18 cellular contexts compared by ENCODE assay signal in the genomic region with DNA sequence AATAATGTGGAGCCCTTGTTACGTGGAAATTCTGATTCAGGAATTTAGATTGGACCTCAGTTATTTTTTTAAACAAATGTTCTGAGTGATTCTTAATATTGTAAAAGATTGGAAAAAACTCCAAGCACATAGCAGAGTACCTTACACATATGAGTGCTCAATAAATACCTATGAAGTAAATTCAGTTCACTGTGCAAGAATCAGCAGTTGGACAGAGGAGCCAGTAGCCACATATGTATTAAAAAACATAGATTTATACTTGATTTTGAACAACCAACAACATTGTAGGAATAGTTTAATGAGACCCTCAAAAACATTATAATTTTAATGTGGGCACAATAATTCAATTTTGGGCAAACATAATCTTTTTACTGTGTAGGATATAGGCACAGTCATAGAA.
DNase-seq lines count a peak whose midpoint lies in the region; ATAC-seq and TF ChIP-seq lines count a peak whose summit lies in the region.
"Had no signal": no experiment of that assay in that cellular context is flagged by ENCODE, and none has a peak within 500 bp of the region (broad histone marks: within the 10 kb centered on the region; RNA-seq: fewer than 3 reads in every experiment).

No MANE protein-coding gene starts in this region.

- no peaks in the 10 kb centered on the region for H3K27me3 ChIP-seq in SK-N-SH (ENCODE audit: insufficient read depth)
- H3K27me3 ChIP-seq: BE2C, BLaER1 had no signal

- no peak overlapping the region for H2AFZ ChIP-seq in SK-N-SH (ENCODE audit: low read depth)

- TF ChIP-seq EP300 in SK-N-SH (IDR thresholded peaks at IDR 0.05; ENCODE audit: borderline replicate concordance in 1 of 2, low read depth in 1 of 2, low read length in 1 of 2) (no peak), Ishikawa (IDR thresholded peaks at IDR 0.05; ENCODE audit: borderline replicate concordance) (no peak)

- no peaks in the 10 kb centered on the region for H4K20me1 ChIP-seq in SK-N-SH (ENCODE audit: insufficient read depth)
- H4K20me1 ChIP-seq: BLaER1 had no signal

- no peak for TF ChIP-seq CTCF in SK-N-SH (IDR thresholded peaks at IDR 0.05)

- no peak for ATAC-seq in SK-N-SH treated with all-trans-retinoic acid at 6 μM for 48 hours

- H3K4me3 ChIP-seq in SK-N-SH (ENCODE audit: low read depth in 2 of 2, low read length in 1 of 2) = no peak overlapping the region
- H3K4me3 ChIP-seq: BLaER1 had no signal

- CTCF ChIA-PET in SK-N-SH (lab: Yijun Ruan, JAX) = no interaction called here

- POLR2A ChIA-PET in SK-N-SH (lab: Yijun Ruan, JAX) = no interaction called here

- H3K9ac ChIP-seq in SK-N-SH = no peak overlapping the region
- H3K9ac ChIP-seq: BLaER1 had no signal

- no peaks in the 10 kb centered on the region for H3K79me2 ChIP-seq in SK-N-SH (ENCODE audit: insufficient read depth)

- no peak overlapping the region for H3K4me2 ChIP-seq in SK-N-SH
- H3K4me2 ChIP-seq: BLaER1 had no signal

- H3K27ac ChIP-seq in SK-N-SH (ENCODE audit: low read depth in 2 of 2, low read length in 1 of 2) = no peak overlapping the region
- H3K27ac ChIP-seq: 22Rv1, BLaER1 had no signal

- no peak for TF ChIP-seq RAD21 in SK-N-SH (IDR thresholded peaks at IDR 0.05; ENCODE audit: low read length)
- TF ChIP-seq RAD21 in Ishikawa (IDR thresholded peaks at IDR 0.05; ENCODE audit: low read depth) = no peak

- H3F3A ChIP-seq in SK-N-SH (replicated peaks; ENCODE audit: insufficient read depth) = no peaks in the 10 kb centered on the region

- 3% methylated on average over 1 of the region's 1 CpG for WGBS in SK-N-SH (ENCODE audit: low lambda C conversion rate)

- DNase-seq in SK-N-SH = no peak
- no peak for DNase-seq in DMS53 (lab: John Stamatoyannopoulos, UW)
- DNase-seq in glomerular visceral epithelial cell (ENCODE audit: extremely low spot score) = no peak
- DNase-seq: ACHN; BE2C; C1 segment of cervical spinal cord; CD4-positive, alpha-beta memory T cell; CD4-positive, CD25-positive, alpha-beta regulatory T cell; CD8-positive, alpha-beta memory T cell; COR-L47; DMS 273 treated with DMSO at 0.1 percent for 48 hours; DMS153; DMS79 treated with DMSO at 0.1 percent for 48 hours; GF-D8 had no signal

- H3K9me3 ChIP-seq in SK-N-SH = no peaks in the 10 kb centered on the region
- H3K9me3 ChIP-seq: BE2C, BLaER1 had no signal

- no peaks in the 10 kb centered on the region for H3K9me2 ChIP-seq in SK-N-SH

- no peaks in the 10 kb centered on the region for H3K36me3 ChIP-seq in SK-N-SH (replicated peaks in 1 of 2; ENCODE audit: control insufficient read depth in 1 of 2, insufficient read depth in 2 of 2, low read length in 1 of 2)
- H3K36me3 ChIP-seq: BE2C, BLaER1 had no signal

- no peaks in the 10 kb centered on the region for H3K4me1 ChIP-seq in SK-N-SH (ENCODE audit: control insufficient read depth in 1 of 2, insufficient read depth in 2 of 2, low read depth in 1 of 2, low read length in 1 of 2)
- H3K4me1 ChIP-seq: BE2C, BLaER1 had no signal

TF ChIP-seq in SK-N-SH, 30 proteins besides CTCF, POLR2A, EP300 and RAD21:
- TF ChIP-seq RXRA (IDR thresholded peaks at IDR 0.05; ENCODE audit: borderline replicate concordance, low read depth) (no peak), YY1 (IDR thresholded peaks at IDR 0.05; ENCODE audit: low read depth) (no peak), TCF12 (IDR thresholded peaks at IDR 0.05) (no peak)
- TF ChIP-seq, protein P1, sequence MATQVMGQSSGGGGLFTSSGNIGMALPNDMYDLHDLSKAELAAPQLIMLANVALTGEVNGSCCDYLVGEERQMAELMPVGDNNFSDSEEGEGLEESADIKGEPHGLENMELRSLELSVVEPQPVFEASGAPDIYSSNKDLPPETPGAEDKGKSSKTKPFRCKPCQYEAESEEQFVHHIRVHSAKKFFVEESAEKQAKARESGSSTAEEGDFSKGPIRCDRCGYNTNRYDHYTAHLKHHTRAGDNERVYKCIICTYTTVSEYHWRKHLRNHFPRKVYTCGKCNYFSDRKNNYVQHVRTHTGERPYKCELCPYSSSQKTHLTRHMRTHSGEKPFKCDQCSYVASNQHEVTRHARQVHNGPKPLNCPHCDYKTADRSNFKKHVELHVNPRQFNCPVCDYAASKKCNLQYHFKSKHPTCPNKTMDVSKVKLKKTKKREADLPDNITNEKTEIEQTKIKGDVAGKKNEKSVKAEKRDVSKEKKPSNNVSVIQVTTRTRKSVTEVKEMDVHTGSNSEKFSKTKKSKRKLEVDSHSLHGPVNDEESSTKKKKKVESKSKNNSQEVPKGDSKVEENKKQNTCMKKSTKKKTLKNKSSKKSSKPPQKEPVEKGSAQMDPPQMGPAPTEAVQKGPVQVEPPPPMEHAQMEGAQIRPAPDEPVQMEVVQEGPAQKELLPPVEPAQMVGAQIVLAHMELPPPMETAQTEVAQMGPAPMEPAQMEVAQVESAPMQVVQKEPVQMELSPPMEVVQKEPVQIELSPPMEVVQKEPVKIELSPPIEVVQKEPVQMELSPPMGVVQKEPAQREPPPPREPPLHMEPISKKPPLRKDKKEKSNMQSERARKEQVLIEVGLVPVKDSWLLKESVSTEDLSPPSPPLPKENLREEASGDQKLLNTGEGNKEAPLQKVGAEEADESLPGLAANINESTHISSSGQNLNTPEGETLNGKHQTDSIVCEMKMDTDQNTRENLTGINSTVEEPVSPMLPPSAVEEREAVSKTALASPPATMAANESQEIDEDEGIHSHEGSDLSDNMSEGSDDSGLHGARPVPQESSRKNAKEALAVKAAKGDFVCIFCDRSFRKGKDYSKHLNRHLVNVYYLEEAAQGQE (IDR thresholded peaks at IDR 0.05; ENCODE audit: low read depth, low read length) = 0 out of 2 replicates have a peak, but pooled peaks have one; percentile 13

TF ChIP-seq in SK-N-SH treated with all-trans-retinoic acid at 6 μM for 48 hours, 23 proteins besides CTCF, POLR2A, EP300 and RAD21 (continues in another document):
- TF ChIP-seq ZFP30 (CRISPR knock-in tag; IDR thresholded peaks at IDR 0.05) = no peak
- TF ChIP-seq ZC3H10 (CRISPR knock-in tag; IDR thresholded peaks at IDR 0.05) = no peak
- no peak for TF ChIP-seq CSDC2 (CRISPR knock-in tag; IDR thresholded peaks at IDR 0.05)
- no peak for TF ChIP-seq ARNTL (CRISPR knock-in tag; IDR thresholded peaks at IDR 0.05; ENCODE audit: borderline replicate concordance, low read depth)
- TF ChIP-seq, protein P2, sequence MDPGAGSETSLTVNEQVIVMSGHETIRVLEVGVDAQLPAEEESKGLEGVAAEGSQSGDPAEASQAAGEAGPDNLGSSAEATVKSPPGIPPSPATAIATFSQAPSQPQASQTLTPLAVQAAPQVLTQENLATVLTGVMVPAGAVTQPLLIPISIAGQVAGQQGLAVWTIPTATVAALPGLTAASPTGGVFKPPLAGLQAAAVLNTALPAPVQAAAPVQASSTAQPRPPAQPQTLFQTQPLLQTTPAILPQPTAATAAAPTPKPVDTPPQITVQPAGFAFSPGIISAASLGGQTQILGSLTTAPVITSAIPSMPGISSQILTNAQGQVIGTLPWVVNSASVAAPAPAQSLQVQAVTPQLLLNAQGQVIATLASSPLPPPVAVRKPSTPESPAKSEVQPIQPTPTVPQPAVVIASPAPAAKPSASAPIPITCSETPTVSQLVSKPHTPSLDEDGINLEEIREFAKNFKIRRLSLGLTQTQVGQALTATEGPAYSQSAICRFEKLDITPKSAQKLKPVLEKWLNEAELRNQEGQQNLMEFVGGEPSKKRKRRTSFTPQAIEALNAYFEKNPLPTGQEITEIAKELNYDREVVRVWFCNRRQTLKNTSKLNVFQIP (CRISPR knock-in tag; IDR thresholded peaks at IDR 0.05; ENCODE audit: borderline replicate concordance, low read depth) = no peak
- TF ChIP-seq, protein P3, sequence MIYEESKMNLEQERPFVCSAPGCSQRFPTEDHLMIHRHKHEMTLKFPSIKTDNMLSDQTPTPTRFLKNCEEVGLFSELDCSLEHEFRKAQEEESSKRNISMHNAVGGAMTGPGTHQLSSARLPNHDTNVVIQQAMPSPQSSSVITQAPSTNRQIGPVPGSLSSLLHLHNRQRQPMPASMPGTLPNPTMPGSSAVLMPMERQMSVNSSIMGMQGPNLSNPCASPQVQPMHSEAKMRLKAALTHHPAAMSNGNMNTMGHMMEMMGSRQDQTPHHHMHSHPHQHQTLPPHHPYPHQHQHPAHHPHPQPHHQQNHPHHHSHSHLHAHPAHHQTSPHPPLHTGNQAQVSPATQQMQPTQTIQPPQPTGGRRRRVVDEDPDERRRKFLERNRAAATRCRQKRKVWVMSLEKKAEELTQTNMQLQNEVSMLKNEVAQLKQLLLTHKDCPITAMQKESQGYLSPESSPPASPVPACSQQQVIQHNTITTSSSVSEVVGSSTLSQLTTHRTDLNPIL (CRISPR knock-in tag; IDR thresholded peaks at IDR 0.05; ENCODE audit: low read depth) = no peak

TF ChIP-seq in Ishikawa, 13 proteins besides CTCF, POLR2A, EP300 and RAD21 (continues in another document):
- TF ChIP-seq, protein P1 (IDR thresholded peaks at IDR 0.05; ENCODE audit: low read depth) = peak; percentile 68; the same call in 1 of the 2 replicates
- no peak for TF ChIP-seq FOXM1 (IDR thresholded peaks at IDR 0.05; ENCODE audit: borderline replicate concordance, low read depth)
- TF ChIP-seq, protein P4, sequence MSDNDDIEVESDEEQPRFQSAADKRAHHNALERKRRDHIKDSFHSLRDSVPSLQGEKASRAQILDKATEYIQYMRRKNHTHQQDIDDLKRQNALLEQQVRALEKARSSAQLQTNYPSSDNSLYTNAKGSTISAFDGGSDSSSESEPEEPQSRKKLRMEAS (IDR thresholded peaks at IDR 0.05) = no peak
- TF ChIP-seq TAF1 (IDR thresholded peaks at IDR 0.05; ENCODE audit: low read depth) = no peak
